Comparison of ENCODE assay signal across 15 cellular contexts in the genomic region with DNA sequence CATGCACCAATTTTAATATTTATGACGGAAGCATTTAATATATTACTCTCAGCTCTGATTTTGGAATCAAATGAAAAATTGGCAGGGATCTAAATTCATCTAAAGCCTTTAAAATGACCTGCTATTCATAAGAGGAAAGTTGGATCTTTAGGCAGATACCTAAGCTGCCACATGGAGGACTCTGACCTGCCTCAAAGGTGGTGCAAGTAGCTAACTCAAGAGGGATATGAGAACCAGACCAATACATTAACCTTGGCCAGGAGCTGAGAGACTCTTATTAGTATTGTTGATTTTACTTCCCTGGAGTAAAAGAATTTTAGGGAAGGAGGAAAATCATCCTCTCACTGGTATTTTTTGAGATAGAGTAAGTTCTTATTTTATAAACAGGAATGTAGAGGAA. TPM values are rescaled to one million over a fixed set of nuclear protein-coding genes. Genes with fewer than 3 reads are reported as not detected.
A peak's percentile ranks its signal among the peaks of the same experiment; 100 is the strongest.
DNase-seq lines count a peak whose midpoint lies in the region; ATAC-seq and TF ChIP-seq lines count a peak whose summit lies in the region.
"Had no signal": no experiment of that assay in that cellular context is flagged by ENCODE, and none has a peak within 500 bp of the region (broad histone marks: within the 10 kb centered on the region; RNA-seq: fewer than 3 reads in every experiment).

No MANE protein-coding gene starts in this region.

- no peaks in the 10 kb centered on the region for H3K9me3 ChIP-seq in T-helper 17 cell (ENCODE audit: control insufficient read depth, low read length, poor library complexity, severe bottlenecking)

- no peaks in the 10 kb centered on the region for H3K27me3 Mint-ChIP-seq in activated naive CD8-positive, alpha-beta T cell
- H3K27me3 Mint-ChIP-seq in activated naive CD8-positive, alpha-beta T cell treated with anti-CD3 and anti-CD28 coated beads, Interleukin-2, amount 50 U/mL, for 24 hours = no peaks in the 10 kb centered on the region
- no peaks in the 10 kb centered on the region for H3K27me3 Mint-ChIP-seq in T-helper 17 cell
- H3K27me3 Mint-ChIP-seq: B cell; CD8-positive, alpha-beta memory T cell had no signal

- no peak for ATAC-seq in activated naive CD8-positive, alpha-beta T cell treated with anti-CD3 and anti-CD28 coated beads, Interleukin-2, amount 50 U/mL, for 24 hours
- ATAC-seq in T-helper 17 cell = no peak
- ATAC-seq: GM23338 had no signal

- no peaks in the 10 kb centered on the region for H3K9me3 Mint-ChIP-seq in activated naive CD8-positive, alpha-beta T cell (ENCODE audit: low read depth)
- no peaks in the 10 kb centered on the region for H3K9me3 Mint-ChIP-seq in activated naive CD8-positive, alpha-beta T cell treated with anti-CD3 and anti-CD28 coated beads, Interleukin-2, amount 50 U/mL, for 24 hours

- peaks cover 7% of the 10 kb centered on the region for H3K36me3 Mint-ChIP-seq in activated naive CD8-positive, alpha-beta T cell
- H3K36me3 Mint-ChIP-seq in activated naive CD8-positive, alpha-beta T cell treated with anti-CD3 and anti-CD28 coated beads, Interleukin-2, amount 50 U/mL, for 24 hours (ENCODE audit: low read depth) = peaks cover 14% of the 10 kb centered on the region
- peaks cover 4% of the 10 kb centered on the region for H3K36me3 Mint-ChIP-seq in T-helper 17 cell (ENCODE audit: low read depth)

- H3K4me1 Mint-ChIP-seq in activated naive CD8-positive, alpha-beta T cell (ENCODE audit: low read depth) = peaks cover 73% of the 10 kb centered on the region
- peaks cover 39% of the 10 kb centered on the region for H3K4me1 Mint-ChIP-seq in activated naive CD8-positive, alpha-beta T cell treated with anti-CD3 and anti-CD28 coated beads, Interleukin-2, amount 50 U/mL, for 24 hours
- peaks cover 52% of the 10 kb centered on the region for H3K4me1 Mint-ChIP-seq in T-helper 17 cell

- H3K4me3 Mint-ChIP-seq in activated naive CD8-positive, alpha-beta T cell = no peak overlapping the region
- no peak overlapping the region for H3K4me3 Mint-ChIP-seq in activated naive CD8-positive, alpha-beta T cell treated with anti-CD3 and anti-CD28 coated beads, Interleukin-2, amount 50 U/mL, for 24 hours
- no peak overlapping the region for H3K4me3 Mint-ChIP-seq in T-helper 17 cell
- H3K4me3 Mint-ChIP-seq: B cell, GM23338 had no signal

- no peak for TF ChIP-seq POLR2A in erythroblast (IDR thresholded peaks at IDR 0.05; ENCODE audit: low read length)

- H3K27ac Mint-ChIP-seq in activated naive CD8-positive, alpha-beta T cell = peak overlapping the region; percentile 7
- H3K27ac Mint-ChIP-seq in activated naive CD8-positive, alpha-beta T cell treated with anti-CD3 and anti-CD28 coated beads, Interleukin-2, amount 50 U/mL, for 24 hours = no peak overlapping the region
- peak overlapping the region; percentile 75 for H3K27ac Mint-ChIP-seq in T-helper 17 cell
- H3K27ac Mint-ChIP-seq: B cell; CD8-positive, alpha-beta memory T cell; GM23338 had no signal

- no peak for DNase-seq in activated naive CD8-positive, alpha-beta T cell treated with anti-CD3 and anti-CD28 coated beads, Interleukin-2, amount 50 U/mL, for 24 hours
- no peak for DNase-seq in T-helper 17 cell
- peak; percentile 59 to 72 for DNase-seq in erythroblast (lab: John Stamatoyannopoulos, UW)
- no peak for DNase-seq in kidney glomerular epithelial cell (lab: John Stamatoyannopoulos, UW)
- no peak for DNase-seq in dermis blood vessel endothelial cell
- DNase-seq: CD8-positive, alpha-beta memory T cell; COR-L47; DMS 273 treated with DMSO at 0.1 percent for 48 hours; DMS53; DND-41; EL; HCEC 1CT had no signal

RNA-seq across cellular contexts. Expression of gene ZNF654, which starts 17.7 kb away (rescaled TPM):
- total RNA-seq in T-helper 17 cell = 10 to 100 TPM; 12.6 to 16.1 TPM
- 20.4 and 25.4 TPM in 2 replicates for total RNA-seq in dermis blood vessel endothelial cell

RNA-seq across cellular contexts. Expression of gene CGGBP1, which starts 17.9 kb away (rescaled TPM):
- 10 to 100 TPM; 73.8 to 95.8 TPM for total RNA-seq in T-helper 17 cell
- 74.4 and 83.5 TPM in 2 replicates for total RNA-seq in dermis blood vessel endothelial cell

Comparison
In these comparisons a context has a peak if more than half of its experiments do, and no peak if none do; other contexts are left out.
1. DNase-seq: peak in erythroblast (2 of 2); none in activated naive CD8-positive, alpha-beta T cell treated with anti-CD3 and anti-CD28 coated beads, Interleukin-2, amount 50 U/mL, for 24 hours (single experiment), T-helper 17 cell (0 of 3), kidney glomerular epithelial cell (single experiment) and dermis blood vessel endothelial cell (single experiment).